Comparison of ENCODE assay signal across 1 cellular context in genomic region chr18:73666772-73667171, GRCh38.
A peak's percentile ranks its signal among the peaks of the same experiment; 100 is the strongest.
TF ChIP-seq lines count a peak whose summit lies in the region.

No MANE protein-coding gene starts in this region.

TF ChIP-seq in HEK293, 187 proteins besides CTCF, POLR2A, EP300 and RAD21 (continued from another document):
- TF ChIP-seq ZNF518A (tag by site-specific recombination; conservative IDR thresholded peaks at IDR 0.05; ENCODE audit: low read depth) (peak; percentile 69), ZSCAN30 (tag by site-specific recombination; IDR thresholded peaks at IDR 0.05) (no peak), KLF8 (tag by site-specific recombination; IDR thresholded peaks at IDR 0.05) (no peak), ZNF394 (tag by site-specific recombination; IDR thresholded peaks at IDR 0.05; ENCODE audit: borderline replicate concordance) (peak; percentile 77; the same call in 1 of the 2 replicates), ZNF521 (tag by site-specific recombination; IDR thresholded peaks at IDR 0.05) (no peak), ZNF610 (tag by site-specific recombination; IDR thresholded peaks at IDR 0.05; ENCODE audit: borderline replicate concordance) (no peak), ZNF140 (tag by site-specific recombination; IDR thresholded peaks at IDR 0.05) (peak; percentile 43; the same call in 1 of the 2 replicates), ZNF558 (tag by site-specific recombination; IDR thresholded peaks at IDR 0.05) (no peak), ZBTB48 (tag by site-specific recombination; IDR thresholded peaks at IDR 0.05) (no peak), ZNF792 (tag by site-specific recombination; IDR thresholded peaks at IDR 0.05) (no peak), ZNF16 (tag by site-specific recombination; IDR thresholded peaks at IDR 0.05; ENCODE audit: low read depth) (no peak), ZNF214 (tag by site-specific recombination; IDR thresholded peaks at IDR 0.05; ENCODE audit: borderline replicate concordance) (no peak), ZBTB10 (tag by site-specific recombination; IDR thresholded peaks at IDR 0.05) (no peak), ZNF747 (tag by site-specific recombination; IDR thresholded peaks at IDR 0.05) (no peak), ZNF791 (tag by site-specific recombination; IDR thresholded peaks at IDR 0.05) (no peak), ZNF426 (tag by site-specific recombination; IDR thresholded peaks at IDR 0.05) (peak; percentile 62), ZNF23 (tag by site-specific recombination; IDR thresholded peaks at IDR 0.05; ENCODE audit: borderline replicate concordance) (no peak), HOXA7 (CRISPR knock-in tag; IDR thresholded peaks at IDR 0.05; ENCODE audit: borderline replicate concordance) (no peak)
